Comparison of ENCODE assay signal across 1 cellular context in the genomic region with DNA sequence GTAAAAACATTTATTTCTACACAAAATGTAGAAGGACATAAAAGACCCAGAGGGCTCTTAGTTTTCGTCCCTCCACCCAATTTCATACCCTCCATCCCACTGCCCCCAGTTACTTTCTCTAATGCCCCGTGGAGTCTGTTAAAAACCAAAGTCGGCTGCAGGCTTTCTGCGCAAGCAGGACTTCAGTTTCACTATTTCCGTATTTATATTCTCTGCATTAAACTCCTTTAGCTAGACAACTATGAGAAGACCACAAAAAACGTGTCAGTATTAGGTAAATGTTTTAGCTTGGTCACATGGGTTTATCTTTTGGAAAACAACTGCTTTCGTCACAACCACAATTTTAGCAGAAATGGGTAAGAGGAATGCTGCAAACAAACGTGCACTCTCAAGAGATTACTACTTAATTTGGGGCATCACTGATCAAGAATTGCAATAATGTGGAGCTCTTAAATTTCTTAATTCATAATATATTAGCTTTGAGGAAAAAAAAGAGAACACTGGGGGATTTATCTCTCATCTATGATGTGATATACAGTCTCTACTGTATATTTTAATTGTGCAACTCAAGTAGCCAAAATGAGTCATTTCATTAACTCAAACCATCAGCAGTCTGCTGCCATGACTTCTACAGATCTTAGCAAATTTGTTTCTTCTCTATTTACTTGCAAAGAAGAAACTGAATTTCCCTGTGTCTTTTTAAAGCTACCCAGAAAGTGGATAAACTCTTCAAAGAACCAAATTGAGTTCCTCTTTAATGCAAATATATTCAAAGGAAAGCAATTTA.
TF ChIP-seq lines count a peak whose summit lies in the region.

No MANE protein-coding gene starts in this region.

TF ChIP-seq in neural cell, 6 proteins besides CTCF, POLR2A, EP300 and RAD21 (continued from another document):
- TF ChIP-seq, protein P1, sequence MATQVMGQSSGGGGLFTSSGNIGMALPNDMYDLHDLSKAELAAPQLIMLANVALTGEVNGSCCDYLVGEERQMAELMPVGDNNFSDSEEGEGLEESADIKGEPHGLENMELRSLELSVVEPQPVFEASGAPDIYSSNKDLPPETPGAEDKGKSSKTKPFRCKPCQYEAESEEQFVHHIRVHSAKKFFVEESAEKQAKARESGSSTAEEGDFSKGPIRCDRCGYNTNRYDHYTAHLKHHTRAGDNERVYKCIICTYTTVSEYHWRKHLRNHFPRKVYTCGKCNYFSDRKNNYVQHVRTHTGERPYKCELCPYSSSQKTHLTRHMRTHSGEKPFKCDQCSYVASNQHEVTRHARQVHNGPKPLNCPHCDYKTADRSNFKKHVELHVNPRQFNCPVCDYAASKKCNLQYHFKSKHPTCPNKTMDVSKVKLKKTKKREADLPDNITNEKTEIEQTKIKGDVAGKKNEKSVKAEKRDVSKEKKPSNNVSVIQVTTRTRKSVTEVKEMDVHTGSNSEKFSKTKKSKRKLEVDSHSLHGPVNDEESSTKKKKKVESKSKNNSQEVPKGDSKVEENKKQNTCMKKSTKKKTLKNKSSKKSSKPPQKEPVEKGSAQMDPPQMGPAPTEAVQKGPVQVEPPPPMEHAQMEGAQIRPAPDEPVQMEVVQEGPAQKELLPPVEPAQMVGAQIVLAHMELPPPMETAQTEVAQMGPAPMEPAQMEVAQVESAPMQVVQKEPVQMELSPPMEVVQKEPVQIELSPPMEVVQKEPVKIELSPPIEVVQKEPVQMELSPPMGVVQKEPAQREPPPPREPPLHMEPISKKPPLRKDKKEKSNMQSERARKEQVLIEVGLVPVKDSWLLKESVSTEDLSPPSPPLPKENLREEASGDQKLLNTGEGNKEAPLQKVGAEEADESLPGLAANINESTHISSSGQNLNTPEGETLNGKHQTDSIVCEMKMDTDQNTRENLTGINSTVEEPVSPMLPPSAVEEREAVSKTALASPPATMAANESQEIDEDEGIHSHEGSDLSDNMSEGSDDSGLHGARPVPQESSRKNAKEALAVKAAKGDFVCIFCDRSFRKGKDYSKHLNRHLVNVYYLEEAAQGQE (IDR thresholded peaks at IDR 0.05; ENCODE audit: borderline replicate concordance), result no peak
- TF ChIP-seq POLR2AphosphoS5 (IDR thresholded peaks at IDR 0.05), result no peak
